In genomic region chr2:241147336-241147735, GRCh38 we compare ENCODE assay signal across 2 cellular contexts.
TF ChIP-seq lines count a peak whose summit lies in the region.

No MANE protein-coding gene starts in this region.

TF ChIP-seq in HCT116, 20 proteins besides CTCF, POLR2A, EP300 and RAD21:
- no peak for TF ChIP-seq TCF7L2 (IDR thresholded peaks at IDR 0.05; ENCODE audit: borderline replicate concordance, extremely low read depth, insufficient read depth, insufficient read length)
- TF ChIP-seq SP1 (IDR thresholded peaks at IDR 0.05; ENCODE audit: low read depth): no peak
- TF ChIP-seq JUND (IDR thresholded peaks at IDR 0.05): no peak
- TF ChIP-seq YY1 (IDR thresholded peaks at IDR 0.05; ENCODE audit: extremely low read depth, insufficient replicate concordance, low read depth, low read length): no peak
- no peak for TF ChIP-seq ELF1 (IDR thresholded peaks at IDR 0.05; ENCODE audit: borderline replicate concordance, low read depth)
- no peak for TF ChIP-seq POLR2AphosphoS5 (IDR thresholded peaks at IDR 0.05; ENCODE audit: low read depth, low read length)
- no peak for TF ChIP-seq EGR1 (IDR thresholded peaks at IDR 0.05; ENCODE audit: low read depth)
- TF ChIP-seq FOSL1 (IDR thresholded peaks at IDR 0.05; ENCODE audit: low read depth): no peak
- TF ChIP-seq EZH2 (IDR thresholded peaks at IDR 0.05): no peak
- TF ChIP-seq, protein P1, sequence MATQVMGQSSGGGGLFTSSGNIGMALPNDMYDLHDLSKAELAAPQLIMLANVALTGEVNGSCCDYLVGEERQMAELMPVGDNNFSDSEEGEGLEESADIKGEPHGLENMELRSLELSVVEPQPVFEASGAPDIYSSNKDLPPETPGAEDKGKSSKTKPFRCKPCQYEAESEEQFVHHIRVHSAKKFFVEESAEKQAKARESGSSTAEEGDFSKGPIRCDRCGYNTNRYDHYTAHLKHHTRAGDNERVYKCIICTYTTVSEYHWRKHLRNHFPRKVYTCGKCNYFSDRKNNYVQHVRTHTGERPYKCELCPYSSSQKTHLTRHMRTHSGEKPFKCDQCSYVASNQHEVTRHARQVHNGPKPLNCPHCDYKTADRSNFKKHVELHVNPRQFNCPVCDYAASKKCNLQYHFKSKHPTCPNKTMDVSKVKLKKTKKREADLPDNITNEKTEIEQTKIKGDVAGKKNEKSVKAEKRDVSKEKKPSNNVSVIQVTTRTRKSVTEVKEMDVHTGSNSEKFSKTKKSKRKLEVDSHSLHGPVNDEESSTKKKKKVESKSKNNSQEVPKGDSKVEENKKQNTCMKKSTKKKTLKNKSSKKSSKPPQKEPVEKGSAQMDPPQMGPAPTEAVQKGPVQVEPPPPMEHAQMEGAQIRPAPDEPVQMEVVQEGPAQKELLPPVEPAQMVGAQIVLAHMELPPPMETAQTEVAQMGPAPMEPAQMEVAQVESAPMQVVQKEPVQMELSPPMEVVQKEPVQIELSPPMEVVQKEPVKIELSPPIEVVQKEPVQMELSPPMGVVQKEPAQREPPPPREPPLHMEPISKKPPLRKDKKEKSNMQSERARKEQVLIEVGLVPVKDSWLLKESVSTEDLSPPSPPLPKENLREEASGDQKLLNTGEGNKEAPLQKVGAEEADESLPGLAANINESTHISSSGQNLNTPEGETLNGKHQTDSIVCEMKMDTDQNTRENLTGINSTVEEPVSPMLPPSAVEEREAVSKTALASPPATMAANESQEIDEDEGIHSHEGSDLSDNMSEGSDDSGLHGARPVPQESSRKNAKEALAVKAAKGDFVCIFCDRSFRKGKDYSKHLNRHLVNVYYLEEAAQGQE (IDR thresholded peaks at IDR 0.05; ENCODE audit: low read depth): no peak
- TF ChIP-seq ZFX (IDR thresholded peaks at IDR 0.05): no peak
- TF ChIP-seq ZNF274 (IDR thresholded peaks at IDR 0.05; ENCODE audit: low read depth, low read length): no peak
TF ChIP-seq in HCT116: peak in this region for 0.

TF ChIP-seq in GM12878, 131 proteins besides CTCF, POLR2A, EP300 and RAD21:
- no peak for TF ChIP-seq GABPA (IDR thresholded peaks at IDR 0.05; ENCODE audit: low read depth)
- no peak for TF ChIP-seq BHLHE40 (IDR thresholded peaks at IDR 0.05; ENCODE audit: borderline replicate concordance in 1 of 2, low read depth in 2 of 2, low read length in 1 of 2)
- TF ChIP-seq JUNB (IDR thresholded peaks at IDR 0.05): no peak
- TF ChIP-seq ZNF207 (IDR thresholded peaks at IDR 0.05; ENCODE audit: borderline replicate concordance): no peak
- TF ChIP-seq SUPT20H (IDR thresholded peaks at IDR 0.05; ENCODE audit: borderline replicate concordance, control insufficient read depth, low read depth, low read length): no peak
- TF ChIP-seq DPF2 (IDR thresholded peaks at IDR 0.05): no peak
